Comparison of ENCODE assay signal across 8 cellular contexts in the genomic region with DNA sequence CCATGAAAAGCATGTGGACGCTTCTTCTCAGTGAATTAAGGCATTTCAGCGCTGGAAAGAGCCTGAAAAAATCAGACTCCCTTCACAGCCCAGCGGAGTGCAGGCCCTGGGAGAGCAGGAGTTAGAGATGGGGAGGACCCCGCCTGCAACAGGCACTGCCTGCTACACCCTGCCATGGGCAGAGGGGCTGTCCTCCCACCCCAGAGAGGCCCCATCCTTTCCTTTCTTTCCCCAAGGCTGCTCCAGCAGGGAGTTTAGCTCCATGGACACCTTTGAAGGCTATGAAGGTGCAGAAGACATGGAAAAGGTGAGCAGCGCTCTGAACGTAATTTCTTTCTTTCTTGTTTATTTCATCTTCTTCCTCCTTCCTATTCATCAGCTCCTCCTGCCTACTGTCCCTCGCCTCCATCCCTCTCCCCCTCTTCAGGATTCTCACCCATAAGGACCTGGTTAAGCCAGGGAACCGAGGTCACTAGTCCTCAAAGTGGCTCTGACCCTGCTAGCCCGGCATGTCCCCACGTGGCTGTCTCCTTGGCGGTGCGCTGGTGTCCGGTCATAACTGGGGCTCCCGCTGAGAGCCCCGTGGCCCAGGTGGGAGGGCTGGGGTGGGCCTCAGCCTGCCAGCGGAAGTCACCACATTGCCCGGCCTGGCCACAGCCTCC. TPM values are rescaled to one million over a fixed set of nuclear protein-coding genes. Genes with fewer than 3 reads are reported as not detected.
DNase-seq lines count a peak whose midpoint lies in the region; ATAC-seq and TF ChIP-seq lines count a peak whose summit lies in the region.

No MANE protein-coding gene starts in this region.

- peak; percentile 15 for ATAC-seq in Right ventricle myocardium inferior
- no peak for ATAC-seq in thoracic aorta (ENCODE audit: insufficient number of reproducible peaks, low FRiP score, low read depth)

- H3K4me3 Mint-ChIP-seq in activated naive CD4-positive, alpha-beta T cell treated with anti-CD3 and anti-CD28 coated beads, Interleukin-2, amount 50 U/mL, for 24 hours: peak overlapping the region; percentile 82
- peak overlapping the region; percentile 72 to 82 (median 78) for H3K4me3 Mint-ChIP-seq in immature natural killer cell

- peaks cover 22% of the 10 kb centered on the region for H3K4me1 Mint-ChIP-seq in activated naive CD4-positive, alpha-beta T cell treated with anti-CD3 and anti-CD28 coated beads, Interleukin-2, amount 50 U/mL, for 24 hours
- H3K4me1 Mint-ChIP-seq in immature natural killer cell: peaks cover 13 to 16% of the 10 kb centered on the region in 2 donors

- no peak overlapping the region for H3K27ac ChIP-seq in thoracic aorta

- peaks cover 11 to 32% of the 10 kb centered on the region in 2 donors for H3K4me1 ChIP-seq in thoracic aorta (ENCODE audit: control insufficient read depth in 1 of 2, low read depth in 2 of 2)

- H3K9me3 Mint-ChIP-seq in activated naive CD4-positive, alpha-beta T cell treated with anti-CD3 and anti-CD28 coated beads, Interleukin-2, amount 50 U/mL, for 24 hours: no peaks in the 10 kb centered on the region
- no peaks in the 10 kb centered on the region for H3K9me3 Mint-ChIP-seq in immature natural killer cell

- TF ChIP-seq CTCF in thoracic aorta (IDR thresholded peaks at IDR 0.05): no peak

- H3K4me3 ChIP-seq in thoracic aorta: peak overlapping the region; percentile 88

- intact Hi-C loops in Right ventricle myocardium inferior (cut with DNase I) (loop anchor here (10.0 kb wide), 1 partner anchor 842 kb away; no protein-coding TSS in a partner anchor), cardiac septum (cut with DNase I) (no loop called here)

- peaks cover 5% of the 10 kb centered on the region for H3K27me3 ChIP-seq in thoracic aorta (replicated peaks; ENCODE audit: insufficient read depth)

- H3K27me3 Mint-ChIP-seq in activated naive CD4-positive, alpha-beta T cell treated with anti-CD3 and anti-CD28 coated beads, Interleukin-2, amount 50 U/mL, for 24 hours: peaks cover 25% of the 10 kb centered on the region
- H3K27me3 Mint-ChIP-seq in immature natural killer cell (ENCODE audit: low read depth in 3 of 3): peaks cover 18 to 38% (median 36%) of the 10 kb centered on the region in 3 donors

- H3K9me3 ChIP-seq in thoracic aorta: no peaks in the 10 kb centered on the region

- no peaks in the 10 kb centered on the region for H3K36me3 ChIP-seq in thoracic aorta

- DNase-seq in Right ventricle myocardium inferior (ENCODE audit: missing footprints) (no peak), cardiac septum (ENCODE audit: low spot score) (no peak), immature natural killer cell (peak; percentile 7 to 30 (median 18)), thoracic aorta (ENCODE audit: low spot score) (no peak), glomerular visceral epithelial cell (ENCODE audit: extremely low spot score) (no peak), NCI-H526 treated with DMSO at 0.1 percent for 48 hours (lab: John Stamatoyannopoulos, UW) (no peak), middle frontal gyrus (ENCODE audit: extremely low spot score, low spot score) (no peak)

- no peaks in the 10 kb centered on the region for H3K36me3 Mint-ChIP-seq in activated naive CD4-positive, alpha-beta T cell treated with anti-CD3 and anti-CD28 coated beads, Interleukin-2, amount 50 U/mL, for 24 hours
- H3K36me3 Mint-ChIP-seq in immature natural killer cell: no peaks in the 10 kb centered on the region

- peak overlapping the region; percentile 14 for H3K27ac Mint-ChIP-seq in activated naive CD4-positive, alpha-beta T cell treated with anti-CD3 and anti-CD28 coated beads, Interleukin-2, amount 50 U/mL, for 24 hours
- peak overlapping the region in 1 of 6 donors; percentile 4 for H3K27ac Mint-ChIP-seq in immature natural killer cell

RNA-seq across cellular contexts. Expression of a gene that starts 16.1 kb away (rescaled TPM):
- total RNA-seq in Right ventricle myocardium inferior: 19.3 TPM
- total RNA-seq in cardiac septum: 1.5 TPM
- not detected for polyA plus RNA-seq in immature natural killer cell
- 1 to 10 TPM; 6.8 to 8.8 TPM for total RNA-seq in thoracic aorta

RNA-seq across cellular contexts. Expression of a gene that starts 20.2 kb away (rescaled TPM):
- total RNA-seq in Right ventricle myocardium inferior: 11.1 TPM
- total RNA-seq in cardiac septum: 6.4 TPM
- 10 to 100 TPM; 17.7 to 19.5 (median 18.1) TPM for polyA plus RNA-seq in immature natural killer cell
- total RNA-seq in thoracic aorta: 10 to 100 TPM in 1 of 2 donors, 1 to 10 TPM in 1; 4.7 to 20.4 TPM

RNA-seq across cellular contexts. Expression of a gene that starts 43.1 kb away (rescaled TPM):
- total RNA-seq in Right ventricle myocardium inferior (422 TPM), cardiac septum (361 TPM), thoracic aorta (100 to 1,000 TPM; 297 to 360 TPM)
- 100 to 1,000 TPM; 132 to 151 (median 140) TPM for polyA plus RNA-seq in immature natural killer cell

Comparison
In these comparisons a context has a peak if more than half of its experiments do, and no peak if none do; other contexts are left out.
1. DNase-seq: peak in immature natural killer cell (3 of 3); none in Right ventricle myocardium inferior (single experiment), cardiac septum (single experiment), thoracic aorta (single experiment), glomerular visceral epithelial cell (single experiment), NCI-H526 treated with DMSO at 0.1 percent for 48 hours (single experiment) and middle frontal gyrus (single experiment).